ENCODE assay signal across 20 cellular contexts in genomic region chr13:48560657-48561337, GRCh38. TPM values are rescaled to one million over a fixed set of nuclear protein-coding genes. Genes with fewer than 3 reads are reported as not detected.
A peak's percentile ranks its signal among the peaks of the same experiment; 100 is the strongest.
DNase-seq lines count a peak whose midpoint lies in the region; ATAC-seq, FAIRE-seq and TF ChIP-seq lines count a peak whose summit lies in the region.
"Had no signal": no experiment of that assay in that cellular context is flagged by ENCODE, and none has a peak within 500 bp of the region (broad histone marks: within the 10 kb centered on the region; RNA-seq: fewer than 3 reads in every experiment).

No MANE protein-coding gene starts in this region.

- intact Hi-C loops in CD14-positive monocyte (cut with micrococcal nuclease) (loop anchor here in 1 of 2 donors (10.0 kb wide), 1 partner anchor 46 kb away; no protein-coding TSS in a partner anchor), PC-3 (cut with micrococcal nuclease) (loop anchor here (5.0 kb wide), 1 partner anchor 148 kb away; the partner anchor contains the start of gene LPAR6)

- H3K27me3 Mint-ChIP-seq in CD14-positive monocyte (ENCODE audit: low read depth in 3 of 3), result no peaks in the 10 kb centered on the region

- H4K20me1 ChIP-seq in PC-3 (ENCODE audit: low read length), result no peaks in the 10 kb centered on the region

- BruUV-seq in PC-3 (replicated peaks; lab: Mats Ljungman, UMichigan), result no TSS peak

- ATAC-seq in PC-3, result no peak
- ATAC-seq: psoas muscle; stimulated activated naive B cell treated with anti-CD40 and anti-IgM and Interleukin-4, amounts not matched to agents 10 μg/mL and 1 μg/mL and 100 μg/mL, for 72 hours had no signal

- peak overlapping the region; percentile 28 to 93 (median 81) for H3K27ac Mint-ChIP-seq in CD14-positive monocyte
- H3K27ac Mint-ChIP-seq: nephron; stimulated activated naive B cell treated with anti-CD40 and anti-IgM and Interleukin-4, amounts not matched to agents 10 μg/mL and 1 μg/mL and 100 μg/mL, for 72 hours had no signal

- H3K4me2 ChIP-seq in PC-3 (ENCODE audit: low read length), result peak overlapping the region; percentile 61

- H3K4me3 Mint-ChIP-seq in CD14-positive monocyte, result no peak overlapping the region
- H3K4me3 Mint-ChIP-seq: nephron; stimulated activated naive B cell treated with anti-CD40 and anti-IgM and Interleukin-4, amounts not matched to agents 10 μg/mL and 1 μg/mL and 100 μg/mL, for 72 hours had no signal

- H3K4me3 ChIP-seq in PC-3 (ENCODE audit: low read length), result peak overlapping the region; percentile 30; the same call in 1 of the 2 replicates
- H3K4me3 ChIP-seq: psoas muscle, transverse colon had no signal

- no peaks in the 10 kb centered on the region for H3K79me2 ChIP-seq in PC-3 (ENCODE audit: low read length)

- no peaks in the 10 kb centered on the region for H3F3A ChIP-seq in PC-3 (ENCODE audit: low read length, unreplicated experiment)

- H3K36me3 Mint-ChIP-seq in CD14-positive monocyte, result peaks cover 5 to 19% of the 10 kb centered on the region in 2 donors

- H3K27ac ChIP-seq in PC-3 (ENCODE audit: low read length) (peak overlapping the region; percentile 88), epithelial cell of prostate (peak overlapping the region; percentile 66)
- H3K27ac ChIP-seq: psoas muscle, transverse colon had no signal

- H3K9me3 ChIP-seq in PC-3 (ENCODE audit: low read length), result no peaks in the 10 kb centered on the region
- H3K9me3 ChIP-seq: BE2C had no signal

- no peaks in the 10 kb centered on the region for H3K9me2 ChIP-seq in PC-3 (replicated peaks; ENCODE audit: low read length)

- peaks cover 83% of the 10 kb centered on the region for H3K4me1 Mint-ChIP-seq in CD14-positive monocyte
- H3K4me1 Mint-ChIP-seq: nephron had no signal

- no peak for DNase-seq in CD14-positive monocyte (ENCODE audit: low spot score)
- DNase-seq in GM12891 (ENCODE audit: insufficient read length, low spot score), result no peak
- no peak for DNase-seq in PC-3
- DNase-seq in epithelial cell of prostate (ENCODE audit: low read depth, low spot score), result no peak
- DNase-seq in H54 (ENCODE audit: insufficient read length, low spot score), result no peak
- DNase-seq in NCI-H82 treated with DMSO at 0.1 percent for 48 hours (lab: John Stamatoyannopoulos, UW; ENCODE audit: unreplicated experiment), result no peak
- DNase-seq in retina, result no peak
- DNase-seq: activated effector memory CD4-positive, alpha-beta T cell treated with Interleukin-2 at 50 U/mL for 16 hours; BE2C; effector memory CD4-positive, alpha-beta T cell; H7; hippocampal formation; Kasumi-1; mesenchymal stem cell; NCI-H187; NCI-H446; psoas muscle; stimulated activated naive B cell treated with anti-CD40 and anti-IgM and Interleukin-4, amounts not matched to agents 10 μg/mL and 1 μg/mL and 100 μg/mL, for 72 hours; transverse colon had no signal

- no peak overlapping the region for H2AFZ ChIP-seq in PC-3 (ENCODE audit: low read length)

- no peak for TF ChIP-seq CTCF in CD14-positive monocyte (IDR thresholded peaks at IDR 0.05)
- TF ChIP-seq CTCF in PC-3 (conservative IDR thresholded peaks at IDR 0.05; ENCODE audit: low read depth, low read length), result no peak

- H3K36me3 ChIP-seq in PC-3 (ENCODE audit: low read depth, low read length), result no peaks in the 10 kb centered on the region
- H3K36me3 ChIP-seq: BE2C, transverse colon had no signal

- FAIRE-seq in GM12891 (lab: Jason Lieb, UNC) (peak; percentile 61), H54 (lab: Jason Lieb, UNC) (no peak)

- TF ChIP-seq POLR2A in GM12891 (IDR thresholded peaks at IDR 0.05; ENCODE audit: low read depth, low read length), result no peak
- no peak for TF ChIP-seq POLR2A in H54 (IDR thresholded peaks at IDR 0.05; ENCODE audit: low read depth, low read length)

- H3K27me3 ChIP-seq in PC-3 (ENCODE audit: low read length), result no peaks in the 10 kb centered on the region
- H3K27me3 ChIP-seq: BE2C, transverse colon had no signal

- H3K9ac ChIP-seq in PC-3 (ENCODE audit: low read length), result peak overlapping the region; percentile 55

- H3K9me3 Mint-ChIP-seq in CD14-positive monocyte, result peaks cover 2 to 6% (median 3%) of the 10 kb centered on the region in 7 donors

- peaks cover 43% of the 10 kb centered on the region for H3K4me1 ChIP-seq in PC-3 (ENCODE audit: insufficient read depth, low read length)
- H3K4me1 ChIP-seq: psoas muscle, transverse colon had no signal

- CTCF ChIA-PET in PC-3 (lab: Charles Lee), result no interaction called here

- POLR2A ChIA-PET in PC-3 (lab: Charles Lee; ENCODE audit: unreplicated experiment), result no interaction called here

TF ChIP-seq in GM12891, 5 proteins besides CTCF, POLR2A, EP300 and RAD21:
- no peak for TF ChIP-seq TAF1 (IDR thresholded peaks at IDR 0.05; ENCODE audit: low read depth, low read length)
- no peak for TF ChIP-seq POLR2AphosphoS5 (IDR thresholded peaks at IDR 0.05; ENCODE audit: low read depth, low read length)
- TF ChIP-seq PAX5 (IDR thresholded peaks at IDR 0.05; ENCODE audit: insufficient read depth, low read length, severe bottlenecking), result no peak
- no peak for TF ChIP-seq POU2F2 (IDR thresholded peaks at IDR 0.05; ENCODE audit: low read depth, low read length)
- no peak for TF ChIP-seq SPI1 (IDR thresholded peaks at IDR 0.05; ENCODE audit: low read depth, low read length)

RNA-seq across cellular contexts. Expression of gene RCBTB2, which starts 27.9 kb away (rescaled TPM):
- 100 to 1,000 TPM in 1 of 2 donors, 10 to 100 TPM in 1; 64.4 to 100 TPM for polyA plus RNA-seq in CD14-positive monocyte
- polyA plus RNA-seq in GM12891 (2012; ENCODE audit: low read depth, missing spikeins), result 15.5 TPM
- 2.1 and 2.5 TPM in 2 replicates for total RNA-seq in PC-3 (2014; rRNA removed)
